11 cellular contexts compared by ENCODE assay signal in the genomic region with DNA sequence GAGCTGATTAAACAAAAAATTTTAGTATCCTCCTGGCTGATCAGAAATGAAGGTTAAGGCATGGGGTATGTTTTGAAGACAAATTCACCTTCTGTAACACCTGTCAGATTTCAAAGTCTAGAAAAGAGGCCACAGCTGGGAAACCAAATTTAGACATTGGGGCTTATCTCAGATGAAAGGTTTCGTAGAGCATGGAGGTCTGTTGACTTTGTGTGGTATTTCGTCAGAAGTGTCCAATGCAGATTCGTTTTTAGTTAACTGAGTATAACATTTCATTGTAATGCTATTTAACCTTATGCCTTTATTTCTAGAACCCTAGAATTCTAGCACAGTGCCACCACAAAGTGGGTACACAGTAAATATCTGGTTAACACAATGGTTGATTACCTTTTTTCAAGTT.
A peak's percentile ranks its signal among the peaks of the same experiment; 100 is the strongest.
DNase-seq lines count a peak whose midpoint lies in the region; ATAC-seq, FAIRE-seq and TF ChIP-seq lines count a peak whose summit lies in the region.
"Had no signal": no experiment of that assay in that cellular context is flagged by ENCODE, and none has a peak within 500 bp of the region (broad histone marks: within the 10 kb centered on the region; RNA-seq: fewer than 3 reads in every experiment).

No MANE protein-coding gene starts in this region.

- H3K27ac Mint-ChIP-seq in activated T-cell treated with anti-CD3 and anti-CD28 coated beads, Interleukin-2, amount 50 U/mL, for 24 hours: no peak overlapping the region
- H3K27ac Mint-ChIP-seq: activated CD4-positive, alpha-beta T cell treated with anti-CD3 and anti-CD28 coated beads for 36 hours had no signal

- DNase-seq in A549 (ENCODE audit: low read depth in 1 of 2, low spot score in 1 of 2) (no peak), GM19239 (ENCODE audit: insufficient read length, low spot score) (no peak), NCI-H774 (lab: John Stamatoyannopoulos, UW) (peak; percentile 24), RWPE1 (ENCODE audit: low spot score) (no peak), dedifferentiated amniotic fluid mesenchymal stem cell (ENCODE audit: extremely low spot score) (no peak), H4 (ENCODE audit: low spot score) (no peak)
- no peak for DNase-seq in activated T-cell treated with anti-CD3 and anti-CD28 coated beads, Interleukin-2, amount 50 U/mL, for 24 hours
- DNase-seq: activated CD4-positive, alpha-beta T cell treated with anti-CD3 and anti-CD28 coated beads for 36 hours; amygdala had no signal

- FAIRE-seq in A549 (lab: Jason Lieb, UNC): no peak
- FAIRE-seq in GM19239 (lab: Jason Lieb, UNC): peak; percentile 86

- H3K27ac ChIP-seq in A549 (0 out of 6 replicates have a peak overlapping the region, but pooled peaks of 1 of the 2 experiments have one; percentile 18), RWPE1 (no peak overlapping the region)
- H3K27ac ChIP-seq: vagina had no signal

- peaks cover 79% of the 10 kb centered on the region for H3K4me1 Mint-ChIP-seq in activated T-cell treated with anti-CD3 and anti-CD28 coated beads, Interleukin-2, amount 50 U/mL, for 24 hours (ENCODE audit: low read depth)

- no peaks in the 10 kb centered on the region for H3K36me3 Mint-ChIP-seq in activated T-cell treated with anti-CD3 and anti-CD28 coated beads, Interleukin-2, amount 50 U/mL, for 24 hours (ENCODE audit: low read depth)

- no peak for TF ChIP-seq EP300 in A549 (IDR thresholded peaks at IDR 0.05)

- no peak for TF ChIP-seq RAD21 in A549 (conservative IDR thresholded peaks at IDR 0.05 in 1 of 2, IDR thresholded peaks at IDR 0.05 in 1 of 2)

- no peaks in the 10 kb centered on the region for H3K27me3 Mint-ChIP-seq in activated T-cell treated with anti-CD3 and anti-CD28 coated beads, Interleukin-2, amount 50 U/mL, for 24 hours
- H3K27me3 Mint-ChIP-seq: activated CD4-positive, alpha-beta T cell treated with anti-CD3 and anti-CD28 coated beads for 36 hours had no signal

- POLR2A ChIA-PET in A549 (lab: Yijun Ruan, JAX) (no interaction called here), RWPE1 (lab: Yijun Ruan, JAX; ENCODE audit: low non-redundant PET) (no interaction called here)

- H3K4me1 ChIP-seq in A549: peaks cover 100% of the 10 kb centered on the region

- H3K9me3 ChIP-seq in A549: no peaks in the 10 kb centered on the region
- H3K9me3 ChIP-seq: vagina had no signal

- TF ChIP-seq POLR2A in A549 (IDR thresholded peaks at IDR 0.05; ENCODE audit: low read length): no peak

- ATAC-seq in A549: no peak
- ATAC-seq in HG02870 (IDR thresholded peaks at IDR 0.05; ENCODE audit: unreplicated experiment): peak; percentile 74
- ATAC-seq: activated CD4-positive, alpha-beta T cell treated with anti-CD3 and anti-CD28 coated beads for 36 hours had no signal

- H3K4me2 ChIP-seq in A549: peak overlapping the region; percentile 63

- CTCF ChIA-PET in A549 (lab: Yijun Ruan, JAX) (no interaction called here), RWPE1 (lab: Yijun Ruan, JAX) (no interaction called here)

- H3K9me3 Mint-ChIP-seq in activated T-cell treated with anti-CD3 and anti-CD28 coated beads, Interleukin-2, amount 50 U/mL, for 24 hours: no peaks in the 10 kb centered on the region

- H3K4me3 ChIP-seq in A549: no peak overlapping the region
- H3K4me3 ChIP-seq: vagina had no signal

- TF ChIP-seq CTCF in A549 (IDR thresholded peaks at IDR 0.05) (no peak), RWPE1 (conservative IDR thresholded peaks at IDR 0.05; ENCODE audit: low read depth) (no peak)

- H3K4me3 Mint-ChIP-seq in activated T-cell treated with anti-CD3 and anti-CD28 coated beads, Interleukin-2, amount 50 U/mL, for 24 hours: no peak overlapping the region
- H3K4me3 Mint-ChIP-seq: activated CD4-positive, alpha-beta T cell treated with anti-CD3 and anti-CD28 coated beads for 36 hours had no signal

- WGBS in A549 (ENCODE audit: missing lambda C conversion rate): 44% methylated on average over 3 of the region's 3 CpGs

TF ChIP-seq in A549, 52 proteins besides CTCF, POLR2A, EP300 and RAD21:
- TF ChIP-seq JUN (IDR thresholded peaks at IDR 0.05) (no peak), TFCP2L1 (CRISPR knock-in tag; IDR thresholded peaks at IDR 0.05) (no peak), RCOR1 (IDR thresholded peaks at IDR 0.05; ENCODE audit: low read depth, low read length) (no peak), ESRRA (IDR thresholded peaks at IDR 0.05; ENCODE audit: borderline replicate concordance, low read length) (no peak), MYC (IDR thresholded peaks at IDR 0.05; ENCODE audit: borderline replicate concordance, low read length) (no peak), RNF2 (IDR thresholded peaks at IDR 0.05; ENCODE audit: borderline replicate concordance, low read depth) (no peak), PHF8 (IDR thresholded peaks at IDR 0.05; ENCODE audit: borderline replicate concordance, low read depth) (no peak), CBX8 (IDR thresholded peaks at IDR 0.05) (no peak), PBX3 (IDR thresholded peaks at IDR 0.05) (no peak), RFX5 (IDR thresholded peaks at IDR 0.05) (no peak), HOXB13 (CRISPR knock-in tag; IDR thresholded peaks at IDR 0.05; ENCODE audit: low read depth) (no peak), SREBF2 (IDR thresholded peaks at IDR 0.05) (no peak), BCL3 (IDR thresholded peaks at IDR 0.05) (no peak), KDM1A (IDR thresholded peaks at IDR 0.05; ENCODE audit: low read depth) (no peak)
- TF ChIP-seq, protein P1, sequence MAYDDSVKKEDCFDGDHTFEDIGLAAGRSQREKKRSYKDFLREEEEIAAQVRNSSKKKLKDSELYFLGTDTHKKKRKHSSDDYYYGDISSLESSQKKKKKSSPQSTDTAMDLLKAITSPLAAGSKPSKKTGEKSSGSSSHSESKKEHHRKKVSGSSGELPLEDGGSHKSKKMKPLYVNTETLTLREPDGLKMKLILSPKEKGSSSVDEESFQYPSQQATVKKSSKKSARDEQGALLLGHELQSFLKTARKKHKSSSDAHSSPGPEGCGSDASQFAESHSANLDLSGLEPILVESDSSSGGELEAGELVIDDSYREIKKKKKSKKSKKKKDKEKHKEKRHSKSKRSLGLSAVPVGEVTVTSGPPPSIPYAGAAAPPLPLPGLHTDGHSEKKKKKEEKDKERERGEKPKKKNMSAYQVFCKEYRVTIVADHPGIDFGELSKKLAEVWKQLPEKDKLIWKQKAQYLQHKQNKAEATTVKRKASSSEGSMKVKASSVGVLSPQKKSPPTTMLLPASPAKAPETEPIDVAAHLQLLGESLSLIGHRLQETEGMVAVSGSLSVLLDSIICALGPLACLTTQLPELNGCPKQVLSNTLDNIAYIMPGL (CRISPR knock-in tag; IDR thresholded peaks at IDR 0.05; ENCODE audit: borderline replicate concordance): no peak
- TF ChIP-seq, protein P2, sequence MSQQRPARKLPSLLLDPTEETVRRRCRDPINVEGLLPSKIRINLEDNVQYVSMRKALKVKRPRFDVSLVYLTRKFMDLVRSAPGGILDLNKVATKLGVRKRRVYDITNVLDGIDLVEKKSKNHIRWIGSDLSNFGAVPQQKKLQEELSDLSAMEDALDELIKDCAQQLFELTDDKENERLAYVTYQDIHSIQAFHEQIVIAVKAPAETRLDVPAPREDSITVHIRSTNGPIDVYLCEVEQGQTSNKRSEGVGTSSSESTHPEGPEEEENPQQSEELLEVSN (IDR thresholded peaks at IDR 0.05; ENCODE audit: borderline replicate concordance, low read depth): no peak
- TF ChIP-seq, protein P3, sequence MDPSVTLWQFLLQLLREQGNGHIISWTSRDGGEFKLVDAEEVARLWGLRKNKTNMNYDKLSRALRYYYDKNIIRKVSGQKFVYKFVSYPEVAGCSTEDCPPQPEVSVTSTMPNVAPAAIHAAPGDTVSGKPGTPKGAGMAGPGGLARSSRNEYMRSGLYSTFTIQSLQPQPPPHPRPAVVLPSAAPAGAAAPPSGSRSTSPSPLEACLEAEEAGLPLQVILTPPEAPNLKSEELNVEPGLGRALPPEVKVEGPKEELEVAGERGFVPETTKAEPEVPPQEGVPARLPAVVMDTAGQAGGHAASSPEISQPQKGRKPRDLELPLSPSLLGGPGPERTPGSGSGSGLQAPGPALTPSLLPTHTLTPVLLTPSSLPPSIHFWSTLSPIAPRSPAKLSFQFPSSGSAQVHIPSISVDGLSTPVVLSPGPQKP (IDR thresholded peaks at IDR 0.05; ENCODE audit: low read depth, low read length): no peak
- TF ChIP-seq, protein P4, sequence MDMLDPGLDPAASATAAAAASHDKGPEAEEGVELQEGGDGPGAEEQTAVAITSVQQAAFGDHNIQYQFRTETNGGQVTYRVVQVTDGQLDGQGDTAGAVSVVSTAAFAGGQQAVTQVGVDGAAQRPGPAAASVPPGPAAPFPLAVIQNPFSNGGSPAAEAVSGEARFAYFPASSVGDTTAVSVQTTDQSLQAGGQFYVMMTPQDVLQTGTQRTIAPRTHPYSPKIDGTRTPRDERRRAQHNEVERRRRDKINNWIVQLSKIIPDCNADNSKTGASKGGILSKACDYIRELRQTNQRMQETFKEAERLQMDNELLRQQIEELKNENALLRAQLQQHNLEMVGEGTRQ (IDR thresholded peaks at IDR 0.05): no peak
